Comparison of ENCODE assay signal across 8 cellular contexts in the genomic region with DNA sequence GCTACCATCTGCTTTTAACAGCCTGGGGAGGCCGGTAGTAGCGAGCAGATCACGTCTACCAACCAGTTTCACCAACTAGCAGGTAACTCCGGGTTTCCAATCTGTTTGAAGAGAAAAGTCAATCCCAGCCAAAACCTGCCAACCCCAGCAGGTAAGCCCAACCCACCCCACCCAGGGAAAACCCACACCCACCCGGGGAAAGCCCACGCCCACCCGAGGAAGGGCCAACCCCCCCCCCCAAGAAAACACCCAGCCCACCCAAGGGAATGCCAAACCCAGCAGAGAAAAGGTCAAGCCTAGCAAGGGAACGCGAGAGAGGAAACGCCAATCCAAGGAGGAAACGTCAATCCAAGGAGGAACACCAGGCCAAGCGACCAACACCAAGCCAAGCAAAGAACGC. TPM values are rescaled to one million over a fixed set of nuclear protein-coding genes. Genes with fewer than 3 reads are reported as not detected.
"Had no signal": no experiment of that assay in that cellular context is flagged by ENCODE, and none has a peak within 500 bp of the region (broad histone marks: within the 10 kb centered on the region; RNA-seq: fewer than 3 reads in every experiment).

Gene POTEI, minus strand, starts transcription at position 101 of the 400 bp plus-strand sequence. Its CDS starts 93 bp downstream, at position 8.

RNA-seq across cellular contexts. Expression of gene POTEI, which starts in this region (rescaled TPM):
- total RNA-seq: subcutaneous adipose tissue, suprapubic skin, thoracic aorta, tibial nerve, upper lobe of right lung, ureter, vagina had no signal
- polyA plus RNA-seq: urinary bladder had no signal
